In genomic region chr5:151357792-151358191, GRCh38 we compare ENCODE assay signal across 1 cellular context.
TF ChIP-seq lines count a peak whose summit lies in the region.

No MANE protein-coding gene starts in this region.

TF ChIP-seq in H1, 55 proteins besides CTCF, POLR2A, EP300 and RAD21 (continued from another document):
- TF ChIP-seq ATF2 (IDR thresholded peaks at IDR 0.05; ENCODE audit: low read length) = no peak
TF ChIP-seq in H1: peak in this region for 0.
